25 cellular contexts compared by ENCODE assay signal in genomic region chrX:152814048-152814447, GRCh38. TPM values are rescaled to one million over a fixed set of nuclear protein-coding genes. Genes with fewer than 3 reads are reported as not detected.
DNase-seq lines count a peak whose midpoint lies in the region; ATAC-seq, FAIRE-seq and TF ChIP-seq lines count a peak whose summit lies in the region.
"Had no signal": no experiment of that assay in that cellular context is flagged by ENCODE, and none has a peak within 500 bp of the region (broad histone marks: within the 10 kb centered on the region; RNA-seq: fewer than 3 reads in every experiment).

No MANE protein-coding gene starts in this region.

- H3K4me2 ChIP-seq in Loucy (ENCODE audit: low read depth, low read length, poor library complexity, severe bottlenecking) (peak overlapping the region; percentile 85), HepG2 (ENCODE audit: low read depth, low read length) (peak overlapping the region; percentile 19; the same call in 1 of the 2 replicates)
- H3K4me2 ChIP-seq: A549; BLaER1 treated with 17β-estradiol and CSF1 and Interleukin-3, amounts not matched to agents 10 nM and 100 nM; GM23338 had no signal

- H3K4me3 ChIP-seq in Loucy (ENCODE audit: low read length, poor library complexity, severe bottlenecking) (peak overlapping the region; percentile 71), HepG2 (replicated peaks in 1 of 3; ENCODE audit: insufficient read depth in 1 of 3, low read depth in 2 of 3, low read length in 3 of 3) (no peak overlapping the region)
- H3K4me3 ChIP-seq: A549; BLaER1 treated with 17β-estradiol and CSF1 and Interleukin-3, amounts not matched to agents 10 nM and 100 nM; GM12878; GM23338 had no signal

- H3K27me3 ChIP-seq in Loucy (ENCODE audit: insufficient read depth, low read length, poor library complexity, severe bottlenecking) (no peaks in the 10 kb centered on the region), HepG2 (ENCODE audit: control insufficient read depth in 1 of 2, insufficient read depth in 2 of 2, low read length in 2 of 2) (no peaks in the 10 kb centered on the region)
- H3K27me3 ChIP-seq: BE2C had no signal

- TF ChIP-seq RAD21 in HepG2 (CRISPR knock-in tag; IDR thresholded peaks at IDR 0.05), result no peak

- in situ Hi-C loops in HepG2 (cut with HindIII; ENCODE audit: extremely low pct_ligation_motif_present, low pct_unique_long_range_greater_than_20kb), result loop anchor here (25.0 kb wide), 2 partner anchors 177 to 1077 kb away; partner anchors contain the start of genes CNGA2 and GABRQ

- no peak for DNase-seq in HFFc6
- DNase-seq in left colon, result no peak
- DNase-seq in HepG2 (ENCODE audit: low spot score), result no peak
- DNase-seq in retina, result no peak
- no peak for DNase-seq in SHP77 (lab: John Stamatoyannopoulos, UW)
- DNase-seq in cerebellum (ENCODE audit: low spot score), result no peak
- no peak for DNase-seq in NCI-H510A treated with DMSO at 0.1 percent for 48 hours (lab: John Stamatoyannopoulos, UW)
- DNase-seq: 8988T; ACHN; AML-193; BE2C; CD4-positive, alpha-beta T cell; CD8-positive, alpha-beta memory T cell; DMS 273 treated with DMSO at 0.1 percent for 48 hours; DMS79; EL; GDM1; H9 had no signal

- CTCF ChIA-PET in HepG2 (lab: Yijun Ruan, JAX; ENCODE audit: low intra/inter-chr PET ratio, low total read pairs), result no interaction called here

- peak overlapping the region; percentile 76 for H3K4me3 Mint-ChIP-seq in HFFc6
- H3K4me3 Mint-ChIP-seq: CD14-positive monocyte; CD4-positive, alpha-beta T cell; GM23338; H9 had no signal

- H3K9ac ChIP-seq in Loucy (ENCODE audit: low read depth, low read length, poor library complexity, severe bottlenecking), result peak overlapping the region; percentile 62
- no peak overlapping the region for H3K9ac ChIP-seq in HepG2 (ENCODE audit: insufficient read depth, low read depth, low read length)
- H3K9ac ChIP-seq: BLaER1 treated with 17β-estradiol and CSF1 and Interleukin-3, amounts not matched to agents 10 nM and 100 nM had no signal

- TF ChIP-seq POLR2A in HepG2 (IDR thresholded peaks at IDR 0.05; ENCODE audit: insufficient read depth in 1 of 2, low read depth in 2 of 2, low read length in 2 of 2), result no peak

- H3K9me3 Mint-ChIP-seq in HFFc6, result no peaks in the 10 kb centered on the region
- H3K9me3 Mint-ChIP-seq: CD14-positive monocyte; CD4-positive, alpha-beta T cell; CD8-positive, alpha-beta memory T cell; GM23338 had no signal

- H3K27me3 Mint-ChIP-seq in HFFc6 (ENCODE audit: insufficient read depth), result peaks cover 2% of the 10 kb centered on the region; the same call in 1 of the 2 replicates

- H3K36me3 ChIP-seq in Loucy (ENCODE audit: insufficient read depth, low read length) (no peaks in the 10 kb centered on the region), HepG2 (replicated peaks in 1 of 2; ENCODE audit: control insufficient read depth in 1 of 2, insufficient read depth in 2 of 2, low read length in 2 of 2) (no peaks in the 10 kb centered on the region)
- H3K36me3 ChIP-seq: BE2C; BLaER1 treated with 17β-estradiol and CSF1 and Interleukin-3, amounts not matched to agents 10 nM and 100 nM had no signal

- H4K20me1 ChIP-seq in Loucy (ENCODE audit: insufficient read depth, low read length, poor library complexity, severe bottlenecking) (no peaks in the 10 kb centered on the region), HepG2 (ENCODE audit: insufficient read depth, low read length) (no peaks in the 10 kb centered on the region)

- peak overlapping the region; percentile 69 for H2AFZ ChIP-seq in Loucy (ENCODE audit: low read length)
- H2AFZ ChIP-seq in HepG2 (ENCODE audit: low read length), result no peak overlapping the region
- H2AFZ ChIP-seq: GM23338 had no signal

- no peaks in the 10 kb centered on the region for H3K79me2 ChIP-seq in Loucy (ENCODE audit: insufficient read depth, low read length)
- H3K79me2 ChIP-seq in HepG2 (ENCODE audit: insufficient read depth, low read length), result no peaks in the 10 kb centered on the region

- H3K9me2 ChIP-seq in Loucy (replicated peaks; ENCODE audit: low read depth, low read length), result no peaks in the 10 kb centered on the region

- H3K9me3 ChIP-seq in Loucy (ENCODE audit: insufficient read depth, low read depth, low read length) (no peaks in the 10 kb centered on the region), HepG2 (ENCODE audit: low read length) (no peaks in the 10 kb centered on the region)
- H3K9me3 ChIP-seq: A549; BE2C; BLaER1 treated with 17β-estradiol and CSF1 and Interleukin-3, amounts not matched to agents 10 nM and 100 nM had no signal

- peaks cover 31% of the 10 kb centered on the region for H3K4me1 ChIP-seq in Loucy (ENCODE audit: insufficient read depth, low read length, poor library complexity, severe bottlenecking)
- peaks cover 15% of the 10 kb centered on the region; the same call in 1 of the 2 replicates for H3K4me1 ChIP-seq in HepG2 (ENCODE audit: insufficient read depth, low read length)
- H3K4me1 ChIP-seq: A549; BLaER1 treated with 17β-estradiol and CSF1 and Interleukin-3, amounts not matched to agents 10 nM and 100 nM had no signal

- POLR2A ChIA-PET in HepG2 (lab: Yijun Ruan, JAX), result no interaction called here

- H3F3A ChIP-seq in Loucy (ENCODE audit: low read depth), result no peaks in the 10 kb centered on the region

- WGBS in HepG2 (ENCODE audit: low lambda C conversion rate), result 12% methylated on average over 5 of the region's 5 CpGs

- no peak for TF ChIP-seq CTCF in HFFc6 (IDR thresholded peaks at IDR 0.05)
- TF ChIP-seq CTCF in Loucy (conservative IDR thresholded peaks at IDR 0.05; ENCODE audit: low read length), result no peak
- no peak for TF ChIP-seq CTCF in HepG2 (CRISPR knock-in tag; IDR thresholded peaks at IDR 0.05)

- H3K36me3 Mint-ChIP-seq in HFFc6 (ENCODE audit: low read depth), result no peaks in the 10 kb centered on the region
- H3K36me3 Mint-ChIP-seq: CD14-positive monocyte; CD8-positive, alpha-beta memory T cell had no signal

- TF ChIP-seq EP300 in HepG2 (IDR thresholded peaks at IDR 0.05; ENCODE audit: low read depth in 2 of 2, low read length in 2 of 2) (no peak), HepG2 (CRISPR knock-in tag; IDR thresholded peaks at IDR 0.05; ENCODE audit: borderline replicate concordance) (no peak)

- peak; percentile 20 for ATAC-seq in left colon
- peak; percentile 77 for ATAC-seq in HepG2
- ATAC-seq: A549, GM12878, GM23338, HCT116 had no signal

- BruUV-seq in HepG2 (replicated peaks; lab: Mats Ljungman, UMichigan), result no TSS peak

- H3K4me1 Mint-ChIP-seq in HFFc6 (ENCODE audit: low read depth), result peaks cover 41% of the 10 kb centered on the region
- H3K4me1 Mint-ChIP-seq: CD14-positive monocyte had no signal

- H3K27ac Mint-ChIP-seq in HFFc6, result no peak overlapping the region
- H3K27ac Mint-ChIP-seq: CD14-positive monocyte; CD4-positive, alpha-beta T cell; CD8-positive, alpha-beta memory T cell; GM23338; H9 had no signal

- FAIRE-seq in HepG2 (lab: Jason Lieb, UNC), result peak; percentile 67
- FAIRE-seq: A549, GM12878 had no signal

- intact Hi-C loops in left colon (cut with DNase I, micrococcal nuclease) (no loop called here), HepG2 (cut with micrococcal nuclease; ENCODE audit: unreplicated experiment) (no loop called here)

- H3K27ac ChIP-seq in HepG2 (ENCODE audit: extremely low read length, insufficient read depth, low read length), result no peak overlapping the region
- H3K27ac ChIP-seq: A549; BLaER1 treated with 17β-estradiol and CSF1 and Interleukin-3, amounts not matched to agents 10 nM and 100 nM had no signal

RNA-seq across cellular contexts. Expression of gene CETN2, which starts 16.5 kb away (rescaled TPM):
- total RNA-seq in HFFc6 (2021; fragmentation: NEBNext Ultra II Directional; extraction: Animal tissue kit (Norgen Biotek cat#: 25700)), result 10 to 100 TPM; 39.9 to 47.8 (median 43.6) TPM
- total RNA-seq in left colon (10 to 100 TPM; 12.5 to 12.7 TPM), HepG2 (2016; rRNA removed; fragmentation: Illumina TruSeq; extraction: Trizol) (85.4 and 129 TPM in 2 replicates), cerebellum (20.3 TPM)
- total RNA-seq in HepG2 (2016; cell fraction: cytosol; rRNA removed; fragmentation: Illumina TruSeq; extraction: Trizol; ENCODE audit: low read depth), result 13.7 and 14.5 TPM in 2 replicates
- 81.8 and 138 TPM in 2 replicates for total RNA-seq in HepG2 (2016; cell fraction: insoluble cytoplasmic fraction; rRNA removed; fragmentation: Illumina TruSeq; extraction: Trizol)
- 25.4 and 26.6 TPM in 2 replicates for total RNA-seq in HepG2 (2016; cell fraction: membrane; rRNA removed; fragmentation: Illumina TruSeq; extraction: Trizol)
- total RNA-seq in HepG2 (2016; cell fraction: nucleus; rRNA removed; fragmentation: Illumina TruSeq; extraction: Trizol), result 30.6 and 31.1 TPM in 2 replicates
- polyA plus RNA-seq in HepG2 (2011; rRNA removed), result 13.1 and 17.2 TPM in 2 replicates
- 6.3 and 10.9 TPM in 2 replicates for polyA plus RNA-seq in HepG2 (2011; cell fraction: cytosol; rRNA removed)
- polyA plus RNA-seq in HepG2 (2011; cell fraction: nucleus; rRNA removed), result 1.7 and 2.4 TPM in 2 replicates
- polyA plus RNA-seq in HepG2 (2012), result 24.0 and 37.8 TPM in 2 replicates
- 19.4 and 20.8 TPM in 2 replicates for polyA plus RNA-seq in HepG2 (2016; cell fraction: cytosol; fragmentation: Illumina TruSeq; extraction: Trizol; ENCODE audit: low read depth)
- 155 and 178 TPM in 2 replicates for polyA plus RNA-seq in HepG2 (2016; cell fraction: insoluble cytoplasmic fraction; fragmentation: Illumina TruSeq; extraction: Trizol; ENCODE audit: low read depth)
- 29.5 and 30.2 TPM in 2 replicates for polyA plus RNA-seq in HepG2 (2016; cell fraction: membrane; fragmentation: Illumina TruSeq; extraction: Trizol; ENCODE audit: low read depth)
- polyA plus RNA-seq in HepG2 (2016; cell fraction: nucleus; fragmentation: Illumina TruSeq; extraction: Trizol; ENCODE audit: insufficient read depth, low read depth), result 52.9 and 59.1 TPM in 2 replicates
- 3.1 and 8.5 TPM in 2 replicates for polyA minus RNA-seq in HepG2 (2011; rRNA and poly(A)+ RNA removed; ENCODE audit: low replicate concordance)
- polyA minus RNA-seq in HepG2 (2011; cell fraction: cytosol; rRNA and poly(A)+ RNA removed), result 6.4 and 6.5 TPM in 2 replicates
- polyA minus RNA-seq in HepG2 (2011; cell fraction: nucleus; rRNA and poly(A)+ RNA removed), result 2.8 and 3.1 TPM in 2 replicates

RNA-seq across cellular contexts. Expression of gene NSDHL, which starts 16.8 kb away (rescaled TPM):
- 10 to 100 TPM; 18.4 to 20.0 (median 19.1) TPM for total RNA-seq in HFFc6 (2021; fragmentation: NEBNext Ultra II Directional; extraction: Animal tissue kit (Norgen Biotek cat#: 25700))
- total RNA-seq in left colon (10 to 100 TPM; 17.3 to 36.2 TPM), HepG2 (2016; rRNA removed; fragmentation: Illumina TruSeq; extraction: Trizol) (47.6 and 49.3 TPM in 2 replicates), cerebellum (8.9 TPM)
- total RNA-seq in HepG2 (2016; cell fraction: cytosol; rRNA removed; fragmentation: Illumina TruSeq; extraction: Trizol; ENCODE audit: low read depth), result 14.6 and 16.3 TPM in 2 replicates
- total RNA-seq in HepG2 (2016; cell fraction: insoluble cytoplasmic fraction; rRNA removed; fragmentation: Illumina TruSeq; extraction: Trizol), result 48.7 and 49.0 TPM in 2 replicates
- 15.7 and 16.5 TPM in 2 replicates for total RNA-seq in HepG2 (2016; cell fraction: membrane; rRNA removed; fragmentation: Illumina TruSeq; extraction: Trizol)
- 32.0 and 33.8 TPM in 2 replicates for total RNA-seq in HepG2 (2016; cell fraction: nucleus; rRNA removed; fragmentation: Illumina TruSeq; extraction: Trizol)
- 26.2 and 35.9 TPM in 2 replicates for polyA plus RNA-seq in HepG2 (2011; rRNA removed)
- polyA plus RNA-seq in HepG2 (2011; cell fraction: cytosol; rRNA removed), result 22.8 and 35.7 TPM in 2 replicates
- polyA plus RNA-seq in HepG2 (2011; cell fraction: nucleus; rRNA removed), result 8.5 and 13.3 TPM in 2 replicates
- 34.8 and 39.7 TPM in 2 replicates for polyA plus RNA-seq in HepG2 (2012)
- polyA plus RNA-seq in HepG2 (2016; cell fraction: cytosol; fragmentation: Illumina TruSeq; extraction: Trizol; ENCODE audit: low read depth), result 12.6 and 14.3 TPM in 2 replicates
- 60.9 and 65.3 TPM in 2 replicates for polyA plus RNA-seq in HepG2 (2016; cell fraction: insoluble cytoplasmic fraction; fragmentation: Illumina TruSeq; extraction: Trizol; ENCODE audit: low read depth)
- 12.5 and 13.4 TPM in 2 replicates for polyA plus RNA-seq in HepG2 (2016; cell fraction: membrane; fragmentation: Illumina TruSeq; extraction: Trizol; ENCODE audit: low read depth)
- 55.3 and 58.9 TPM in 2 replicates for polyA plus RNA-seq in HepG2 (2016; cell fraction: nucleus; fragmentation: Illumina TruSeq; extraction: Trizol; ENCODE audit: insufficient read depth, low read depth)
- 25.4 and 33.9 TPM in 2 replicates for polyA minus RNA-seq in HepG2 (2011; rRNA and poly(A)+ RNA removed; ENCODE audit: low replicate concordance)
- polyA minus RNA-seq in HepG2 (2011; cell fraction: cytosol; rRNA and poly(A)+ RNA removed), result 10.3 and 13.8 TPM in 2 replicates
- 9.4 and 11.8 TPM in 2 replicates for polyA minus RNA-seq in HepG2 (2011; cell fraction: nucleus; rRNA and poly(A)+ RNA removed)

RNA-seq across cellular contexts. Expression of gene MAGEA6, which starts 44.6 kb away (rescaled TPM):
- total RNA-seq in HFFc6 (2021; fragmentation: NEBNext Ultra II Directional; extraction: Animal tissue kit (Norgen Biotek cat#: 25700)), result under 1 TPM in 2 of 6 experiments, not detected in 4; 0.12 to 0.18 TPM
- not detected for total RNA-seq in left colon
- 0.97 and 1.3 TPM in 2 replicates for total RNA-seq in HepG2 (2016; rRNA removed; fragmentation: Illumina TruSeq; extraction: Trizol)
- 0.30 TPM in 1 of 2 replicates, not detected in the other for total RNA-seq in HepG2 (2016; cell fraction: cytosol; rRNA removed; fragmentation: Illumina TruSeq; extraction: Trizol; ENCODE audit: low read depth)
- total RNA-seq in HepG2 (2016; cell fraction: insoluble cytoplasmic fraction; rRNA removed; fragmentation: Illumina TruSeq; extraction: Trizol), result 0.65 and 1.0 TPM in 2 replicates
- total RNA-seq in HepG2 (2016; cell fraction: membrane; rRNA removed; fragmentation: Illumina TruSeq; extraction: Trizol), result 0.34 TPM in 2 replicates
- 0.47 and 0.50 TPM in 2 replicates for total RNA-seq in HepG2 (2016; cell fraction: nucleus; rRNA removed; fragmentation: Illumina TruSeq; extraction: Trizol)
- 0.18 and 0.30 TPM in 2 replicates for polyA plus RNA-seq in HepG2 (2011; rRNA removed)
- polyA plus RNA-seq in HepG2 (2011; cell fraction: cytosol; rRNA removed), result 0.18 and 0.28 TPM in 2 replicates
- polyA plus RNA-seq in HepG2 (2011; cell fraction: nucleus; rRNA removed), result 0.08 and 0.09 TPM in 2 replicates
- 0.15 TPM in 1 of 2 replicates, not detected in the other for polyA plus RNA-seq in HepG2 (2012)
- polyA plus RNA-seq in HepG2 (2016; cell fraction: cytosol; fragmentation: Illumina TruSeq; extraction: Trizol; ENCODE audit: low read depth), result 0.09 and 0.12 TPM in 2 replicates
- polyA plus RNA-seq in HepG2 (2016; cell fraction: insoluble cytoplasmic fraction; fragmentation: Illumina TruSeq; extraction: Trizol; ENCODE audit: low read depth), result 0.90 and 1.0 TPM in 2 replicates
- polyA plus RNA-seq in HepG2 (2016; cell fraction: membrane; fragmentation: Illumina TruSeq; extraction: Trizol; ENCODE audit: low read depth), result 0.23 and 0.27 TPM in 2 replicates
- 0.53 and 0.55 TPM in 2 replicates for polyA plus RNA-seq in HepG2 (2016; cell fraction: nucleus; fragmentation: Illumina TruSeq; extraction: Trizol; ENCODE audit: insufficient read depth, low read depth)
- polyA minus RNA-seq in HepG2 (2011; rRNA and poly(A)+ RNA removed; ENCODE audit: low replicate concordance), result 0.54 and 14.6 TPM in 2 replicates
- 0.59 TPM in 1 of 2 replicates, not detected in the other for polyA minus RNA-seq in HepG2 (2011; cell fraction: cytosol; rRNA and poly(A)+ RNA removed)
- not detected in 2 replicates for polyA minus RNA-seq in HepG2 (2011; cell fraction: nucleus; rRNA and poly(A)+ RNA removed)
- not detected for total RNA-seq in cerebellum
- total RNA-seq: CD4-positive, alpha-beta T cell; CD8-positive, alpha-beta memory T cell; GM12878; H9 had no signal
- polyA plus RNA-seq: CD14-positive monocyte; CD8-positive, alpha-beta memory T cell; GM23338 had no signal

RNA-seq across cellular contexts. Expression of gene CSAG3, which starts 55.0 kb away (rescaled TPM):
- not detected for total RNA-seq in HFFc6 (2021; fragmentation: NEBNext Ultra II Directional; extraction: Animal tissue kit (Norgen Biotek cat#: 25700))
- total RNA-seq in left colon (not detected), HepG2 (2016; rRNA removed; fragmentation: Illumina TruSeq; extraction: Trizol) (not detected in 2 replicates), cerebellum (not detected)
- not detected in 2 replicates for total RNA-seq in HepG2 (2016; cell fraction: cytosol; rRNA removed; fragmentation: Illumina TruSeq; extraction: Trizol; ENCODE audit: low read depth)
- total RNA-seq in HepG2 (2016; cell fraction: insoluble cytoplasmic fraction; rRNA removed; fragmentation: Illumina TruSeq; extraction: Trizol), result not detected in 2 replicates
- not detected in 2 replicates for total RNA-seq in HepG2 (2016; cell fraction: membrane; rRNA removed; fragmentation: Illumina TruSeq; extraction: Trizol)
- not detected in 2 replicates for total RNA-seq in HepG2 (2016; cell fraction: nucleus; rRNA removed; fragmentation: Illumina TruSeq; extraction: Trizol)
- not detected in 2 replicates for polyA plus RNA-seq in HepG2 (2011; rRNA removed)
- not detected in 2 replicates for polyA plus RNA-seq in HepG2 (2011; cell fraction: cytosol; rRNA removed)
- not detected in 2 replicates for polyA plus RNA-seq in HepG2 (2011; cell fraction: nucleus; rRNA removed)
- not detected in 2 replicates for polyA plus RNA-seq in HepG2 (2012)
- 0.86 and 1.1 TPM in 2 replicates for polyA plus RNA-seq in HepG2 (2016; cell fraction: cytosol; fragmentation: Illumina TruSeq; extraction: Trizol; ENCODE audit: low read depth)
- polyA plus RNA-seq in HepG2 (2016; cell fraction: insoluble cytoplasmic fraction; fragmentation: Illumina TruSeq; extraction: Trizol; ENCODE audit: low read depth), result not detected in 2 replicates
- 0.69 TPM in 1 of 2 replicates, not detected in the other for polyA plus RNA-seq in HepG2 (2016; cell fraction: membrane; fragmentation: Illumina TruSeq; extraction: Trizol; ENCODE audit: low read depth)
- 0.67 TPM in 1 of 2 replicates, not detected in the other for polyA plus RNA-seq in HepG2 (2016; cell fraction: nucleus; fragmentation: Illumina TruSeq; extraction: Trizol; ENCODE audit: insufficient read depth, low read depth)
- polyA minus RNA-seq in HepG2 (2011; rRNA and poly(A)+ RNA removed; ENCODE audit: low replicate concordance), result 0.26 TPM in 1 of 2 replicates, not detected in the other
- not detected in 2 replicates for polyA minus RNA-seq in HepG2 (2011; cell fraction: cytosol; rRNA and poly(A)+ RNA removed)
- not detected in 2 replicates for polyA minus RNA-seq in HepG2 (2011; cell fraction: nucleus; rRNA and poly(A)+ RNA removed)
- total RNA-seq: CD4-positive, alpha-beta T cell; CD8-positive, alpha-beta memory T cell; GM23338; H9 had no signal
- polyA plus RNA-seq: CD14-positive monocyte; CD8-positive, alpha-beta memory T cell had no signal
